In genomic region chr6:81939774-81940165, GRCh38 we compare ENCODE assay signal across 18 cellular contexts.
A peak's percentile ranks its signal among the peaks of the same experiment; 100 is the strongest.
DNase-seq lines count a peak whose midpoint lies in the region; ATAC-seq, FAIRE-seq and TF ChIP-seq lines count a peak whose summit lies in the region.
"Had no signal": no experiment of that assay in that cellular context is flagged by ENCODE, and none has a peak within 500 bp of the region (broad histone marks: within the 10 kb centered on the region; RNA-seq: fewer than 3 reads in every experiment).

No MANE protein-coding gene starts in this region.

- H3K36me3 Mint-ChIP-seq in astrocyte (ENCODE audit: low read depth, unreplicated experiment): no peaks in the 10 kb centered on the region
- H3K36me3 Mint-ChIP-seq: immature natural killer cell had no signal

- intact Hi-C loops in HCT116 (cut with micrococcal nuclease): no loop called here

- H3K9me2 ChIP-seq in HCT116 (ENCODE audit: insufficient read depth) (no peaks in the 10 kb centered on the region), hepatocyte (replicated peaks; ENCODE audit: insufficient read depth) (no peaks in the 10 kb centered on the region)

- H3K79me2 ChIP-seq in HCT116 (ENCODE audit: insufficient read depth, low read length) (no peaks in the 10 kb centered on the region), astrocyte (ENCODE audit: insufficient read depth, low read length) (no peaks in the 10 kb centered on the region), hepatocyte (no peaks in the 10 kb centered on the region)

- H4K20me1 ChIP-seq in HCT116 (ENCODE audit: insufficient read depth) (no peaks in the 10 kb centered on the region), astrocyte (ENCODE audit: insufficient read depth, low read length) (no peaks in the 10 kb centered on the region), hepatocyte (ENCODE audit: insufficient read depth, poor library complexity, severe bottlenecking) (no peaks in the 10 kb centered on the region)

- H3K9ac ChIP-seq in HCT116 (ENCODE audit: low read length): peak overlapping the region; percentile 54
- H3K9ac ChIP-seq in astrocyte (ENCODE audit: low read length): peak overlapping the region; percentile 60
- no peak overlapping the region for H3K9ac ChIP-seq in skeletal muscle satellite cell (ENCODE audit: low read depth, low read length)

- H3K4me2 ChIP-seq in HCT116 (ENCODE audit: low read length) (peak overlapping the region; percentile 64), astrocyte (ENCODE audit: low read length) (peak overlapping the region; percentile 56), hepatocyte (no peak overlapping the region), skeletal muscle satellite cell (ENCODE audit: low read length) (peak overlapping the region; percentile 13)

- 69% methylated on average over 3 of the region's 3 CpGs for WGBS in hepatocyte (ENCODE audit: low lambda C conversion rate, missing lambda C conversion rate)

- RAD21 ChIA-PET in HCT116 (lab: Charles Lee; ENCODE audit: low non-redundant PET in 1 of 2, low total read pairs in 2 of 2, uncharacterized antibody in 2 of 2, unreplicated experiment in 2 of 2): no interaction called here

- H3K9me3 Mint-ChIP-seq in astrocyte (ENCODE audit: unreplicated experiment): no peaks in the 10 kb centered on the region

- H3K27ac ChIP-seq in HCT116 (ENCODE audit: low read depth, low read length) (no peak overlapping the region), astrocyte (ENCODE audit: low read depth, low read length) (peak overlapping the region; percentile 89), hepatocyte (peak overlapping the region; percentile 92)
- H3K27ac ChIP-seq: SJCRH30 had no signal

- TF ChIP-seq POLR2A in HCT116 (IDR thresholded peaks at IDR 0.05; ENCODE audit: borderline replicate concordance, extremely low read depth, insufficient read depth, insufficient read length): no peak

- peak; percentile 38 for ATAC-seq in HCT116
- no peak for ATAC-seq in HG03457 (IDR thresholded peaks at IDR 0.05; ENCODE audit: unreplicated experiment)
- ATAC-seq: activated CD4-positive, alpha-beta T cell treated with anti-CD3 and anti-CD28 coated beads for 36 hours had no signal

- no peak overlapping the region for H3K27ac Mint-ChIP-seq in astrocyte (ENCODE audit: unreplicated experiment)
- H3K27ac Mint-ChIP-seq: activated CD4-positive, alpha-beta T cell treated with anti-CD3 and anti-CD28 coated beads for 36 hours; immature natural killer cell had no signal

- H3K4me1 ChIP-seq in HCT116 (ENCODE audit: control insufficient read depth in 1 of 2, insufficient read depth in 2 of 2, low read length in 2 of 2): peaks cover 23 to 64% of the 10 kb centered on the region in 2 experiments
- peaks cover 35% of the 10 kb centered on the region for H3K4me1 ChIP-seq in astrocyte (ENCODE audit: insufficient read depth, low read length)
- peaks cover 13% of the 10 kb centered on the region for H3K4me1 ChIP-seq in hepatocyte (ENCODE audit: insufficient read depth)
- H3K4me1 ChIP-seq in skeletal muscle satellite cell (ENCODE audit: control insufficient read depth, insufficient read depth, low read length): peaks cover 40% of the 10 kb centered on the region
- H3K4me1 ChIP-seq: SJCRH30 had no signal

- H3K9me3 ChIP-seq in HCT116 (ENCODE audit: control insufficient read depth in 1 of 2, insufficient read depth in 1 of 2, low read depth in 1 of 2, low read length in 2 of 2) (no peaks in the 10 kb centered on the region), astrocyte (ENCODE audit: insufficient read depth, low read depth, low read length) (no peaks in the 10 kb centered on the region), hepatocyte (ENCODE audit: low read depth) (no peaks in the 10 kb centered on the region), skeletal muscle satellite cell (replicated peaks; ENCODE audit: low read length) (no peaks in the 10 kb centered on the region)
- H3K9me3 ChIP-seq: SJCRH30, stomach had no signal

- H3K27me3 Mint-ChIP-seq in astrocyte (ENCODE audit: low read depth, unreplicated experiment): no peaks in the 10 kb centered on the region
- H3K27me3 Mint-ChIP-seq: activated CD4-positive, alpha-beta T cell treated with anti-CD3 and anti-CD28 coated beads for 36 hours had no signal

- H3K36me3 ChIP-seq in HCT116 (ENCODE audit: control insufficient read depth in 1 of 2, insufficient read depth in 2 of 2, low read length in 2 of 2): no peaks in the 10 kb centered on the region
- no peaks in the 10 kb centered on the region for H3K36me3 ChIP-seq in astrocyte (ENCODE audit: insufficient read depth, low read length)
- no peaks in the 10 kb centered on the region for H3K36me3 ChIP-seq in hepatocyte (replicated peaks; ENCODE audit: insufficient read depth, low read depth)
- H3K36me3 ChIP-seq in skeletal muscle satellite cell (ENCODE audit: insufficient read depth, low read length): no peaks in the 10 kb centered on the region
- H3K36me3 ChIP-seq: SJCRH30, stomach had no signal

- H3K4me3 Mint-ChIP-seq in astrocyte (ENCODE audit: unreplicated experiment): no peak overlapping the region
- H3K4me3 Mint-ChIP-seq: activated CD4-positive, alpha-beta T cell treated with anti-CD3 and anti-CD28 coated beads for 36 hours; immature natural killer cell; neural crest cell had no signal

- CTCF ChIA-PET in HCT116 (lab: Charles Lee): no interaction called here

- no TSS peak for BruUV-seq in HCT116 (replicated peaks; lab: Mats Ljungman, UMichigan)

- DNase-seq in HCT116 (ENCODE audit: low read depth, low spot score) (no peak), astrocyte (ENCODE audit: low read depth) (peak; percentile 22), hepatocyte (ENCODE audit: low spot score) (no peak), NCI-H345 treated with DMSO at 0.1 percent for 48 hours (lab: John Stamatoyannopoulos, UW; ENCODE audit: unreplicated experiment) (no peak), SKM-1 (lab: John Stamatoyannopoulos, UW; ENCODE audit: unreplicated experiment) (no peak)
- DNase-seq: activated CD4-positive, alpha-beta T cell treated with anti-CD3 and anti-CD28 coated beads for 36 hours; activated gamma-delta T cell treated with Interleukin-2 at 50 U/mL for 16 hours; cortex of kidney; glutamatergic neuron; immature natural killer cell; NCI-H2029 treated with DMSO at 0.1 percent for 48 hours; NCI-H510A treated with DMSO at 0.1 percent for 48 hours; SJCRH30; stomach had no signal

- H3K27me3 ChIP-seq in HCT116 (ENCODE audit: insufficient read depth, low read length) (no peaks in the 10 kb centered on the region), astrocyte (ENCODE audit: insufficient read depth, low read length) (no peaks in the 10 kb centered on the region), hepatocyte (no peaks in the 10 kb centered on the region), skeletal muscle satellite cell (ENCODE audit: control insufficient read depth, insufficient read depth, low read length) (no peaks in the 10 kb centered on the region)
- H3K27me3 ChIP-seq: SJCRH30, stomach had no signal

- H2AFZ ChIP-seq in HCT116 (ENCODE audit: low read depth, low read length, poor library complexity, severe bottlenecking) (peak overlapping the region; percentile 43), astrocyte (ENCODE audit: low read depth, low read length) (peak overlapping the region; percentile 12), hepatocyte (no peak overlapping the region)

- TF ChIP-seq CTCF in HCT116 (IDR thresholded peaks at IDR 0.05 in 2 of 3, conservative IDR thresholded peaks at IDR 0.05 in 1 of 3; ENCODE audit: borderline replicate concordance in 1 of 3, insufficient read depth in 1 of 3, low read depth in 2 of 3, low read length in 2 of 3) (no peak), astrocyte (IDR thresholded peaks at IDR 0.05; ENCODE audit: insufficient read depth, low read depth, low read length) (no peak), hepatocyte (IDR thresholded peaks at IDR 0.05; ENCODE audit: poor library complexity) (no peak)

- H3K4me3 ChIP-seq in HCT116 (replicated peaks in 1 of 2; ENCODE audit: low read depth in 1 of 2, low read length in 2 of 2): no peak overlapping the region
- H3K4me3 ChIP-seq in astrocyte (ENCODE audit: insufficient read depth, low read depth, low read length): no peak overlapping the region
- no peak overlapping the region for H3K4me3 ChIP-seq in hepatocyte
- H3K4me3 ChIP-seq in skeletal muscle satellite cell (ENCODE audit: low read length): no peak overlapping the region
- H3K4me3 ChIP-seq: SJCRH30, stomach had no signal

- FAIRE-seq in astrocyte (lab: Jason Lieb, UNC): no peak
- FAIRE-seq: endothelial cell of umbilical vein had no signal

- POLR2A ChIA-PET in HCT116 (lab: Charles Lee): interaction anchor here (1.0 kb wide), 1 partner anchor 187 kb away, joined by 3 read pairs; the partner anchor contains the start of gene TENT5A

- 0 out of 2 replicates have a peak, but pooled peaks have one; percentile 3 for TF ChIP-seq RAD21 in HCT116 (IDR thresholded peaks at IDR 0.05; ENCODE audit: low read depth)

- H3K4me1 Mint-ChIP-seq in astrocyte (ENCODE audit: low read depth, unreplicated experiment): peaks cover 30% of the 10 kb centered on the region
- H3K4me1 Mint-ChIP-seq: activated CD4-positive, alpha-beta T cell treated with anti-CD3 and anti-CD28 coated beads for 36 hours; immature natural killer cell; neural crest cell had no signal

TF ChIP-seq in HCT116, 20 proteins besides CTCF, POLR2A, EP300 and RAD21 (continues in another document):
- TF ChIP-seq SRF (IDR thresholded peaks at IDR 0.05; ENCODE audit: low read depth): no peak
- no peak for TF ChIP-seq TCF7L2 (IDR thresholded peaks at IDR 0.05; ENCODE audit: borderline replicate concordance, extremely low read depth, insufficient read depth, insufficient read length)
- TF ChIP-seq SIN3A (IDR thresholded peaks at IDR 0.05; ENCODE audit: low read depth): no peak
- TF ChIP-seq JUND (IDR thresholded peaks at IDR 0.05): no peak
- no peak for TF ChIP-seq ATF3 (IDR thresholded peaks at IDR 0.05)
- TF ChIP-seq CBX3 (IDR thresholded peaks at IDR 0.05; ENCODE audit: low read depth): no peak
- TF ChIP-seq POLR2AphosphoS5 (IDR thresholded peaks at IDR 0.05; ENCODE audit: low read depth, low read length): no peak
- no peak for TF ChIP-seq EZH2phosphoT487 (IDR thresholded peaks at IDR 0.05; ENCODE audit: borderline replicate concordance)
- no peak for TF ChIP-seq FOSL1 (IDR thresholded peaks at IDR 0.05; ENCODE audit: low read depth)
- no peak for TF ChIP-seq EZH2 (IDR thresholded peaks at IDR 0.05)
- no peak for TF ChIP-seq ZFX (IDR thresholded peaks at IDR 0.05)
- no peak for TF ChIP-seq ZNF274 (IDR thresholded peaks at IDR 0.05; ENCODE audit: low read depth, low read length)
- no peak for TF ChIP-seq CEBPB (IDR thresholded peaks at IDR 0.05; ENCODE audit: low read depth)
- no peak for TF ChIP-seq ELF1 (IDR thresholded peaks at IDR 0.05; ENCODE audit: borderline replicate concordance, low read depth)
- TF ChIP-seq EGR1 (IDR thresholded peaks at IDR 0.05; ENCODE audit: low read depth): no peak
